In genomic region chr12:77101-77719, GRCh38 we compare ENCODE assay signal across 13 cellular contexts. TPM values are rescaled to one million over a fixed set of nuclear protein-coding genes. Genes with fewer than 3 reads are reported as not detected.
DNase-seq lines count a peak whose midpoint lies in the region; ATAC-seq, FAIRE-seq and TF ChIP-seq lines count a peak whose summit lies in the region.
"Not testable (repeated sequence)": the region's sequence is repeated elsewhere in the genome, so short reads cannot be mapped to it uniquely, and the experiment has no call there.
"Had no signal": no experiment of that assay in that cellular context is flagged by ENCODE, and none has a peak within 500 bp of the region (broad histone marks: within the 10 kb centered on the region; RNA-seq: fewer than 3 reads in every experiment).

No MANE protein-coding gene starts in this region.

- H3K4me3 ChIP-seq in Panc1 (ENCODE audit: low read depth in 2 of 2, low read length in 2 of 2); bronchial epithelial cell (ENCODE audit: low read depth, low read length); gastroesophageal sphincter; mucosa of descending colon; vagina: not testable (repeated sequence)

- not testable (repeated sequence) for TF ChIP-seq CTCF in Panc1 (IDR thresholded peaks at IDR 0.05); bronchial epithelial cell (IDR thresholded peaks at IDR 0.05; ENCODE audit: insufficient read depth, low read length, severe bottlenecking); gastroesophageal sphincter (IDR thresholded peaks at IDR 0.05); mucosa of descending colon (IDR thresholded peaks at IDR 0.05); vagina (IDR thresholded peaks at IDR 0.05)

- H3K4me1 ChIP-seq in Panc1 (ENCODE audit: control insufficient read depth, insufficient read depth, low read length); gastroesophageal sphincter; mucosa of descending colon (ENCODE audit: low read depth); vagina: not testable (repeated sequence)

- not testable (repeated sequence) for H3K36me3 ChIP-seq in Panc1 (ENCODE audit: control insufficient read depth, insufficient read depth, low read length); bronchial epithelial cell (ENCODE audit: control insufficient read depth, insufficient read depth, low read length); gastroesophageal sphincter; mucosa of descending colon (ENCODE audit: low read depth); vagina

- POLR2A ChIA-PET in Panc1 (lab: Charles Lee): not testable (repeated sequence)

- FAIRE-seq in GM12891 (lab: Jason Lieb, UNC) (peak; percentile 26), bronchial epithelial cell (lab: Jason Lieb, UNC) (peak; percentile 97)

- intact Hi-C loops in Panc1 (cut with micrococcal nuclease; ENCODE audit: unreplicated experiment); mucosa of descending colon (cut with DNase I, micrococcal nuclease); posterior vena cava (cut with DNase I); vagina (cut with DNase I): not testable (repeated sequence)

- TF ChIP-seq POLR2A in GM12891 (IDR thresholded peaks at IDR 0.05; ENCODE audit: low read depth, low read length); gastroesophageal sphincter (IDR thresholded peaks at IDR 0.05); vagina (IDR thresholded peaks at IDR 0.05): not testable (repeated sequence)

- H3K9me3 ChIP-seq in Panc1 (ENCODE audit: control insufficient read depth, insufficient read depth, low read depth, low read length); gastroesophageal sphincter; mucosa of descending colon; vagina: not testable (repeated sequence)

- not testable (repeated sequence) for TF ChIP-seq EP300 in gastroesophageal sphincter (IDR thresholded peaks at IDR 0.05)

- WGBS in gastroesophageal sphincter (ENCODE audit: low coverage in 1 of 2), 2 donors: 73 to 81% methylated on average over 10 of the region's 26 CpGs

- H3K27ac ChIP-seq in Panc1 (ENCODE audit: low read length); gastroesophageal sphincter; vagina: not testable (repeated sequence)

- not testable (repeated sequence) for H3K27me3 ChIP-seq in Panc1 (ENCODE audit: control insufficient read depth, insufficient read depth, low read length); vagina
- H3K27me3 ChIP-seq in bronchial epithelial cell (ENCODE audit: control insufficient read depth, insufficient read depth, low read length) (peaks cover 19% of the 10 kb centered on the region), gastroesophageal sphincter (peaks cover 77% of the 10 kb centered on the region)

- peak; percentile 67 for ATAC-seq in Panc1
- peak; percentile 14 for ATAC-seq in gastroesophageal sphincter
- ATAC-seq in left lobe of liver: peak; percentile 24
- ATAC-seq in mucosa of descending colon: peak; percentile 18

- CTCF ChIA-PET in Panc1 (lab: Charles Lee): not testable (repeated sequence)

- not testable (repeated sequence) for BruUV-seq in Panc1 (replicated peaks; lab: Mats Ljungman, UMichigan)

- not testable (repeated sequence) for DNase-seq in GM12891 (ENCODE audit: insufficient read length, low spot score); Panc1 (ENCODE audit: low read depth, low spot score); bronchial epithelial cell (ENCODE audit: low read depth); left lobe of liver (ENCODE audit: low spot score); mucosa of descending colon
- DNase-seq in posterior vena cava (ENCODE audit: low spot score) (peak; percentile 29), vagina (ENCODE audit: extremely low spot score in 2 of 2) (peak; percentile 34 to 47)

- in situ Hi-C loops in Panc1 (cut with HindIII; ENCODE audit: low pct_unique_long_range_greater_than_20kb, low sequenced_read_pairs): not testable (repeated sequence)

RNA-seq across cellular contexts. Expression of gene IQSEC3, which starts 10.6 kb away (rescaled TPM):
- 0.23 TPM for polyA plus RNA-seq in GM12891 (2012; ENCODE audit: low read depth, missing spikeins)
- total RNA-seq in Panc1 (2021; ENCODE audit: unreplicated experiment) (not detected), bronchial epithelial cell (not detected in 2 replicates), gastroesophageal sphincter (1 to 10 TPM in 1 of 4 donors, under 1 TPM in 3; 0.07 to 2.4 (median 0.57) TPM), left lobe of liver (0.70 TPM), mucosa of descending colon (1 to 10 TPM in 2 of 3 donors, under 1 TPM in 1; 0.23 to 2.3 (median 1.1) TPM), posterior vena cava (1 to 10 TPM; 3.2 to 3.6 TPM), vagina (1.7 TPM)
- polyA plus RNA-seq in Panc1 (2012; ENCODE audit: insufficient read length): not detected
- total RNA-seq: GM23248, HFFc6, HT1080 had no signal
- polyA plus RNA-seq: A549, BJ, GM23248 had no signal

Comparison
In these comparisons a context has a peak if more than half of its experiments do, and no peak if none do; other contexts are left out.
1. ATAC-seq: peak in every context shown above with its lines; median percentile 67 in Panc1; 24 in left lobe of liver; 18 in mucosa of descending colon; 14 in gastroesophageal sphincter.